Comparison of ENCODE assay signal across 9 cellular contexts in genomic region chr1:8876099-8876496, GRCh38. TPM values are rescaled to one million over a fixed set of nuclear protein-coding genes. Genes with fewer than 3 reads are reported as not detected.
DNase-seq lines count a peak whose midpoint lies in the region; ATAC-seq, FAIRE-seq and TF ChIP-seq lines count a peak whose summit lies in the region.
"Had no signal": no experiment of that assay in that cellular context is flagged by ENCODE, and none has a peak within 500 bp of the region (broad histone marks: within the 10 kb centered on the region; RNA-seq: fewer than 3 reads in every experiment).

No MANE protein-coding gene starts in this region.

- H3K4me3 Mint-ChIP-seq in activated T-cell treated with anti-CD3 and anti-CD28 coated beads, Interleukin-2, amount 50 U/mL, for 72 hours: peak overlapping the region; percentile 82 to 87
- peak overlapping the region; percentile 88 for H3K4me3 Mint-ChIP-seq in activated CD8-positive, alpha-beta T cell treated with anti-CD3 and anti-CD28 coated beads for 36 hours
- peak overlapping the region; percentile 79 for H3K4me3 Mint-ChIP-seq in glutamatergic neuron (ENCODE audit: unreplicated experiment)

- ATAC-seq in activated T-cell treated with anti-CD3 and anti-CD28 coated beads, Interleukin-2, amount 50 U/mL, for 72 hours (replicated peaks in 1 of 2): no peak
- ATAC-seq in activated CD8-positive, alpha-beta T cell treated with anti-CD3 and anti-CD28 coated beads for 36 hours: no peak
- ATAC-seq in GM18498 (IDR thresholded peaks at IDR 0.05; ENCODE audit: unreplicated experiment): no peak

- no peak for FAIRE-seq in RCC 7860 (lab: Jason Lieb, UNC)

- H3K4me1 Mint-ChIP-seq in activated T-cell treated with anti-CD3 and anti-CD28 coated beads, Interleukin-2, amount 50 U/mL, for 72 hours (ENCODE audit: low read depth): peaks cover 71% of the 10 kb centered on the region
- peaks cover 50% of the 10 kb centered on the region for H3K4me1 Mint-ChIP-seq in activated CD8-positive, alpha-beta T cell treated with anti-CD3 and anti-CD28 coated beads for 36 hours (ENCODE audit: low read depth)
- H3K4me1 Mint-ChIP-seq in glutamatergic neuron (ENCODE audit: low read depth, unreplicated experiment): peaks cover 12% of the 10 kb centered on the region

- peaks cover 40 to 53% of the 10 kb centered on the region in 2 donors for H3K36me3 Mint-ChIP-seq in activated T-cell treated with anti-CD3 and anti-CD28 coated beads, Interleukin-2, amount 50 U/mL, for 72 hours (ENCODE audit: insufficient read depth in 2 of 2)
- H3K36me3 Mint-ChIP-seq in activated CD8-positive, alpha-beta T cell treated with anti-CD3 and anti-CD28 coated beads for 36 hours (ENCODE audit: low read depth): peaks cover 78% of the 10 kb centered on the region
- no peaks in the 10 kb centered on the region for H3K36me3 Mint-ChIP-seq in glutamatergic neuron (ENCODE audit: unreplicated experiment)

- peak overlapping the region; percentile 99 for H3K27ac Mint-ChIP-seq in activated T-cell treated with anti-CD3 and anti-CD28 coated beads, Interleukin-2, amount 50 U/mL, for 72 hours
- peak overlapping the region; percentile 100 for H3K27ac Mint-ChIP-seq in activated CD8-positive, alpha-beta T cell treated with anti-CD3 and anti-CD28 coated beads for 36 hours
- H3K27ac Mint-ChIP-seq in glutamatergic neuron (ENCODE audit: unreplicated experiment): no peak overlapping the region

- intact Hi-C loops in activated CD8-positive, alpha-beta T cell treated with anti-CD3 and anti-CD28 coated beads for 36 hours (cut with micrococcal nuclease): loop anchor here (10.0 kb wide), 1 partner anchor 49 kb away; no protein-coding TSS in a partner anchor

- H3K36me3 ChIP-seq in suprapubic skin: peaks cover 19% of the 10 kb centered on the region

- H3K27me3 ChIP-seq in suprapubic skin: no peaks in the 10 kb centered on the region

- peak overlapping the region; percentile 98 for H3K27ac ChIP-seq in suprapubic skin

- H3K27me3 Mint-ChIP-seq in activated T-cell treated with anti-CD3 and anti-CD28 coated beads, Interleukin-2, amount 50 U/mL, for 72 hours (ENCODE audit: low read depth): no peaks in the 10 kb centered on the region
- H3K27me3 Mint-ChIP-seq in activated CD8-positive, alpha-beta T cell treated with anti-CD3 and anti-CD28 coated beads for 36 hours: no peaks in the 10 kb centered on the region
- H3K27me3 Mint-ChIP-seq in glutamatergic neuron (ENCODE audit: unreplicated experiment): peaks cover 5% of the 10 kb centered on the region

- H3K9me3 ChIP-seq in suprapubic skin: no peaks in the 10 kb centered on the region

- TF ChIP-seq CTCF in activated CD8-positive, alpha-beta T cell treated with anti-CD3 and anti-CD28 coated beads for 36 hours (IDR thresholded peaks at IDR 0.05): no peak
- TF ChIP-seq CTCF in glutamatergic neuron (IDR thresholded peaks at IDR 0.05; ENCODE audit: partially characterized antibody, unreplicated experiment) (no peak), suprapubic skin (IDR thresholded peaks at IDR 0.05) (no peak)

- TF ChIP-seq EP300 in suprapubic skin (IDR thresholded peaks at IDR 0.05): no peak

- TF ChIP-seq POLR2A in suprapubic skin (IDR thresholded peaks at IDR 0.05): no peak

- peaks cover 87% of the 10 kb centered on the region for H3K4me1 ChIP-seq in suprapubic skin

- POLR2A ChIA-PET in activated CD8-positive, alpha-beta T cell treated with anti-CD3 and anti-CD28 coated beads for 36 hours (lab: Charles Lee): interaction anchor here (0.6 to 10.9 kb wide), 5 partner anchors 12 to 853 kb away, joined by 3 to 197 read pairs (median 139); no protein-coding TSS in a partner anchor

- WGBS in suprapubic skin: 64% methylated on average over 3 of the region's 3 CpGs

- no peak for DNase-seq in activated T-cell treated with anti-CD3 and anti-CD28 coated beads, Interleukin-2, amount 50 U/mL, for 72 hours
- no peak for DNase-seq in activated T-cell treated with anti-CD3 and anti-CD28 coated beads, Interleukin-2, amount 50 U/mL, for 48 hours
- DNase-seq in activated CD8-positive, alpha-beta T cell treated with anti-CD3 and anti-CD28 coated beads for 36 hours: no peak
- no peak for DNase-seq in glutamatergic neuron
- DNase-seq in suprapubic skin (ENCODE audit: low spot score in 2 of 2): no peak
- no peak for DNase-seq in NCI-H69 (lab: John Stamatoyannopoulos, UW)
- DNase-seq in RCC 7860 (ENCODE audit: low spot score): no peak
- DNase-seq: NCI-H2029 had no signal

- peak overlapping the region; percentile 68 for H3K4me3 ChIP-seq in suprapubic skin

- H3K9me3 Mint-ChIP-seq in activated T-cell treated with anti-CD3 and anti-CD28 coated beads, Interleukin-2, amount 50 U/mL, for 72 hours: no peaks in the 10 kb centered on the region
- H3K9me3 Mint-ChIP-seq in activated CD8-positive, alpha-beta T cell treated with anti-CD3 and anti-CD28 coated beads for 36 hours: no peaks in the 10 kb centered on the region
- peaks cover 4% of the 10 kb centered on the region for H3K9me3 Mint-ChIP-seq in glutamatergic neuron (ENCODE audit: unreplicated experiment)

- CTCF ChIA-PET in activated CD8-positive, alpha-beta T cell treated with anti-CD3 and anti-CD28 coated beads for 36 hours (lab: Charles Lee): no interaction called here

RNA-seq across cellular contexts. Expression of gene ENO1, which starts 2.4 kb away (rescaled TPM):
- total RNA-seq in activated T-cell treated with anti-CD3 and anti-CD28 coated beads, Interleukin-2, amount 50 U/mL, for 72 hours: 1,000 to 10,000 TPM; 1,803 to 1,841 TPM
- 1,000 to 10,000 TPM; 4,199 to 4,245 TPM for total RNA-seq in activated CD8-positive, alpha-beta T cell treated with anti-CD3 and anti-CD28 coated beads for 36 hours
- total RNA-seq in glutamatergic neuron (ENCODE audit: unreplicated experiment): 357 TPM
- 100 to 1,000 TPM; 406 to 694 (median 578) TPM for total RNA-seq in suprapubic skin

RNA-seq across cellular contexts. Expression of gene RERE, which starts 58.7 kb away (rescaled TPM):
- total RNA-seq in activated T-cell treated with anti-CD3 and anti-CD28 coated beads, Interleukin-2, amount 50 U/mL, for 72 hours: 100 to 1,000 TPM in 1 of 2 donors, 10 to 100 TPM in 1; 98.7 to 105 TPM
- total RNA-seq in activated CD8-positive, alpha-beta T cell treated with anti-CD3 and anti-CD28 coated beads for 36 hours: 10 to 100 TPM; 45.8 to 57.1 TPM
- total RNA-seq in glutamatergic neuron (ENCODE audit: unreplicated experiment): 252 TPM
- total RNA-seq in suprapubic skin: 100 to 1,000 TPM in 2 of 4 donors, 10 to 100 TPM in 2; 43.4 to 113 (median 83.3) TPM
